Comparison of ENCODE assay signal across 1 cellular context in genomic region chr4:3036131-3036952, GRCh38.
A peak's percentile ranks its signal among the peaks of the same experiment; 100 is the strongest.
TF ChIP-seq lines count a peak whose summit lies in the region.

No MANE protein-coding gene starts in this region.

TF ChIP-seq in HepG2, 621 proteins besides CTCF, POLR2A, EP300 and RAD21 (continued from another document and continues in another):
- TF ChIP-seq ZKSCAN8 (CRISPR knock-in tag; IDR thresholded peaks at IDR 0.05; ENCODE audit: borderline replicate concordance) (0 out of 2 replicates have a peak, but pooled peaks have one; percentile 26), ZFY (CRISPR knock-in tag; IDR thresholded peaks at IDR 0.05) (peak; percentile 47; the same call in 1 of the 2 replicates), ZXDC (CRISPR knock-in tag; IDR thresholded peaks at IDR 0.05) (no peak), ZMYM4 (CRISPR knock-in tag; IDR thresholded peaks at IDR 0.05) (peak; percentile 33; the same call in 1 of the 2 replicates), PATZ1 (CRISPR knock-in tag; IDR thresholded peaks at IDR 0.05) (peak; percentile 44; the same call in 1 of the 2 replicates), ZBTB42 (CRISPR knock-in tag; IDR thresholded peaks at IDR 0.05) (0 out of 2 replicates have a peak, but pooled peaks have one; percentile 20), GATAD1 (CRISPR knock-in tag; IDR thresholded peaks at IDR 0.05) (0 out of 2 replicates have a peak, but pooled peaks have one; percentile 15), HOXA3 (CRISPR knock-in tag; IDR thresholded peaks at IDR 0.05) (peak; percentile 25; the same call in 1 of the 2 replicates), ZNF574 (CRISPR knock-in tag; IDR thresholded peaks at IDR 0.05) (peak; percentile 49; the same call in 1 of the 2 replicates), ZNF12 (CRISPR knock-in tag; IDR thresholded peaks at IDR 0.05) (peak; percentile 10; the same call in 1 of the 2 replicates), GABPA (IDR thresholded peaks at IDR 0.05; ENCODE audit: low read depth, low read length) (peak; percentile 42; the same call in 1 of the 2 replicates), GABPA (CRISPR knock-in tag; IDR thresholded peaks at IDR 0.05; ENCODE audit: low read depth) (peak; percentile 76), DRAP1 (CRISPR knock-in tag; IDR thresholded peaks at IDR 0.05) (0 out of 2 replicates have a peak, but pooled peaks have one; percentile 39), ERF (CRISPR knock-in tag; IDR thresholded peaks at IDR 0.05) (peak; percentile 37; the same call in 1 of the 2 replicates), MTA3 (CRISPR knock-in tag; IDR thresholded peaks at IDR 0.05) (no peak), ZNF251 (CRISPR knock-in tag; IDR thresholded peaks at IDR 0.05) (no peak), AHR (CRISPR knock-in tag; IDR thresholded peaks at IDR 0.05) (0 out of 2 replicates have a peak, but pooled peaks have one; percentile 29), TAF1 (CRISPR knock-in tag; IDR thresholded peaks at IDR 0.05) (peak; percentile 58; the same call in 1 of the 2 replicates), RXRA (CRISPR knock-in tag; IDR thresholded peaks at IDR 0.05) (peak; percentile 18; the same call in 1 of the 2 replicates), SMAD3 (CRISPR knock-in tag; IDR thresholded peaks at IDR 0.05) (no peak), POLR2AphosphoS5 (IDR thresholded peaks at IDR 0.05; ENCODE audit: low read depth, low read length) (peak; percentile 48; the same call in 1 of the 2 replicates), NCOA5 (CRISPR knock-in tag; IDR thresholded peaks at IDR 0.05) (no peak), TFAP4 (IDR thresholded peaks at IDR 0.05; ENCODE audit: borderline replicate concordance, low read depth) (peak; percentile 74; the same call in 1 of the 2 replicates), SAP130 (CRISPR knock-in tag; IDR thresholded peaks at IDR 0.05; ENCODE audit: low read depth) (peak; percentile 70), THAP9 (CRISPR knock-in tag; IDR thresholded peaks at IDR 0.05; ENCODE audit: borderline replicate concordance) (peak; percentile 56; the same call in 1 of the 2 replicates), SP1 (IDR thresholded peaks at IDR 0.05) (no peak), SP1 (CRISPR knock-in tag; IDR thresholded peaks at IDR 0.05) (peak; percentile 60), ELF3 (CRISPR knock-in tag; IDR thresholded peaks at IDR 0.05) (peak; percentile 75), ZGPAT (CRISPR knock-in tag; IDR thresholded peaks at IDR 0.05) (no peak), LCORL (IDR thresholded peaks at IDR 0.05) (no peak), LCORL (CRISPR knock-in tag; IDR thresholded peaks at IDR 0.05) (peak; percentile 42; the same call in 1 of the 2 replicates), TEAD3 (CRISPR knock-in tag; optimal IDR thresholded peaks at IDR 0.05; ENCODE audit: borderline replicate concordance) (peak; percentile 19), SNAPC2 (CRISPR knock-in tag; IDR thresholded peaks at IDR 0.05) (no peak), ZNF460 (CRISPR knock-in tag; IDR thresholded peaks at IDR 0.05; ENCODE audit: borderline replicate concordance) (no peak), HNRNPH1 (optimal IDR thresholded peaks at IDR 0.05; ENCODE audit: low read depth, low read length) (no peak), ZNF232 (CRISPR knock-in tag; IDR thresholded peaks at IDR 0.05; ENCODE audit: borderline replicate concordance) (0 out of 2 replicates have a peak, but pooled peaks have one; percentile 55), GABPB1 (CRISPR knock-in tag; IDR thresholded peaks at IDR 0.05) (peak; percentile 80), POLR2G (IDR thresholded peaks at IDR 0.05; ENCODE audit: low read depth, low read length) (peak; percentile 48; the same call in 1 of the 2 replicates), CHCHD3 (CRISPR knock-in tag; IDR thresholded peaks at IDR 0.05) (no peak), ZNF614 (CRISPR knock-in tag; IDR thresholded peaks at IDR 0.05; ENCODE audit: borderline replicate concordance) (peak; percentile 57; the same call in 1 of the 2 replicates), CC2D1A (CRISPR knock-in tag; IDR thresholded peaks at IDR 0.05) (no peak), CREB1 (IDR thresholded peaks at IDR 0.05) (no peak), CREB1 (CRISPR knock-in tag; IDR thresholded peaks at IDR 0.05) (no peak), CREM (IDR thresholded peaks at IDR 0.05) (no peak), CREM (CRISPR knock-in tag; IDR thresholded peaks at IDR 0.05) (no peak), ZNF329 (CRISPR knock-in tag; IDR thresholded peaks at IDR 0.05; ENCODE audit: low read depth) (no peak), ZNF792 (CRISPR knock-in tag; IDR thresholded peaks at IDR 0.05) (0 out of 2 replicates have a peak, but pooled peaks have one; percentile 33), WIZ (CRISPR knock-in tag; IDR thresholded peaks at IDR 0.05) (no peak), ZSCAN12 (CRISPR knock-in tag; IDR thresholded peaks at IDR 0.05) (no peak), BORCS8-MEF2B (CRISPR knock-in tag; IDR thresholded peaks at IDR 0.05) (peak; percentile 22; the same call in 1 of the 2 replicates), KAT8 (CRISPR knock-in tag; IDR thresholded peaks at IDR 0.05) (0 out of 2 replicates have a peak, but pooled peaks have one; percentile 53), PHF8 (CRISPR knock-in tag; IDR thresholded peaks at IDR 0.05) (peak; percentile 55), MYPOP (CRISPR knock-in tag; IDR thresholded peaks at IDR 0.05) (0 out of 2 replicates have a peak, but pooled peaks have one; percentile 48)
